Comparison of ENCODE assay signal across 1 cellular context in the genomic region with DNA sequence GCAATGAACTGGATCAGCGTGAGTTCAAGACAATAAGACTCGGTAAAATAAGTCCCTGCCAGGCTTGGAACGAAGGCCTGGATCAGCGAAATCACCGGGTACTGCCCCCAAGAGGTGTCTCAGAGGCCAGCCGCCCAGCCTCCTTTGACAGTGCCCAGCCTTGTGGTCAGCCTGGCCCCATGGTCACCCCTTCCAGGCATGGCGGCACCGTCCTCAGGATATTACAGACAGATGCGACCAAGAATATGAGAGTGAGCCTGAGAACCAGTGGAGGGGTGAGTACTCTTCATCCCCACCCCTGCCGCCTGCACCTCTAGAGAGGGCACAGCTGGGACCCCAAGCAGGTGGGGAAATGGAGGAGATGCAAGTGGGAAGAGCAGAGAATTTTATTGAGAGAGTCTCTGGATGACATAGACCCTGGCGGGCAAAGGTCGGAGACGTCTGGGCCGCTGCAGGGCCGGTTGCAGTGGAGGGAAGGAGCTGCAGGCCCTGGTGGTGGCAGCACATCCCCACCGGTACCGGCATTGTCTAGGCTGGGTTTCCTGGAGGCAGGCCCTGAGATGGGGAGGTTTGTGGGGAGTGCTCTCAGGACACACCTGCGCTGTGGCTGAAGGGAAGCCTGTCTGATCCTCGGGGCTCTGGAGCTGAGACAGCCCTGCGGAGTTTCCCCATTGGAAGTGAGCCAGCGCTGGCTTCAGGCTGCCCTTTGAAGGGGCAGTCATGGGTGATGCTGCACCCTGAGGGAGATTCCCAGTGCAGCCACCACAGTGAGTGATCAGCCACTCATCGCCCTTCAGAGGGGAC.
TF ChIP-seq lines count a peak whose summit lies in the region.

No MANE protein-coding gene starts in this region.

TF ChIP-seq in WTC11, 78 proteins besides CTCF, POLR2A, EP300 and RAD21 (continued from another document):
- TF ChIP-seq, protein P1, sequence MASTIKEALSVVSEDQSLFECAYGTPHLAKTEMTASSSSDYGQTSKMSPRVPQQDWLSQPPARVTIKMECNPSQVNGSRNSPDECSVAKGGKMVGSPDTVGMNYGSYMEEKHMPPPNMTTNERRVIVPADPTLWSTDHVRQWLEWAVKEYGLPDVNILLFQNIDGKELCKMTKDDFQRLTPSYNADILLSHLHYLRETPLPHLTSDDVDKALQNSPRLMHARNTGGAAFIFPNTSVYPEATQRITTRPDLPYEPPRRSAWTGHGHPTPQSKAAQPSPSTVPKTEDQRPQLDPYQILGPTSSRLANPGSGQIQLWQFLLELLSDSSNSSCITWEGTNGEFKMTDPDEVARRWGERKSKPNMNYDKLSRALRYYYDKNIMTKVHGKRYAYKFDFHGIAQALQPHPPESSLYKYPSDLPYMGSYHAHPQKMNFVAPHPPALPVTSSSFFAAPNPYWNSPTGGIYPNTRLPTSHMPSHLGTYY (CRISPR knock-in tag; IDR thresholded peaks at IDR 0.05), result no peak
- TF ChIP-seq, protein P2, sequence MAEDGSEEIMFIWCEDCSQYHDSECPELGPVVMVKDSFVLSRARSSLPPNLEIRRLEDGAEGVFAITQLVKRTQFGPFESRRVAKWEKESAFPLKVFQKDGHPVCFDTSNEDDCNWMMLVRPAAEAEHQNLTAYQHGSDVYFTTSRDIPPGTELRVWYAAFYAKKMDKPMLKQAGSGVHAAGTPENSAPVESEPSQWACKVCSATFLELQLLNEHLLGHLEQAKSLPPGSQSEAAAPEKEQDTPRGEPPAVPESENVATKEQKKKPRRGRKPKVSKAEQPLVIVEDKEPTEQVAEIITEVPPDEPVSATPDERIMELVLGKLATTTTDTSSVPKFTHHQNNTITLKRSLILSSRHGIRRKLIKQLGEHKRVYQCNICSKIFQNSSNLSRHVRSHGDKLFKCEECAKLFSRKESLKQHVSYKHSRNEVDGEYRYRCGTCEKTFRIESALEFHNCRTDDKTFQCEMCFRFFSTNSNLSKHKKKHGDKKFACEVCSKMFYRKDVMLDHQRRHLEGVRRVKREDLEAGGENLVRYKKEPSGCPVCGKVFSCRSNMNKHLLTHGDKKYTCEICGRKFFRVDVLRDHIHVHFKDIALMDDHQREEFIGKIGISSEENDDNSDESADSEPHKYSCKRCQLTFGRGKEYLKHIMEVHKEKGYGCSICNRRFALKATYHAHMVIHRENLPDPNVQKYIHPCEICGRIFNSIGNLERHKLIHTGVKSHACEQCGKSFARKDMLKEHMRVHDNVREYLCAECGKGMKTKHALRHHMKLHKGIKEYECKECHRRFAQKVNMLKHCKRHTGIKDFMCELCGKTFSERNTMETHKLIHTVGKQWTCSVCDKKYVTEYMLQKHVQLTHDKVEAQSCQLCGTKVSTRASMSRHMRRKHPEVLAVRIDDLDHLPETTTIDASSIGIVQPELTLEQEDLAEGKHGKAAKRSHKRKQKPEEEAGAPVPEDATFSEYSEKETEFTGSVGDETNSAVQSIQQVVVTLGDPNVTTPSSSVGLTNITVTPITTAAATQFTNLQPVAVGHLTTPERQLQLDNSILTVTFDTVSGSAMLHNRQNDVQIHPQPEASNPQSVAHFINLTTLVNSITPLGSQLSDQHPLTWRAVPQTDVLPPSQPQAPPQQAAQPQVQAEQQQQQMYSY (CRISPR knock-in tag; IDR thresholded peaks at IDR 0.05), result no peak
- no peak for TF ChIP-seq RELA (CRISPR knock-in tag; IDR thresholded peaks at IDR 0.05; ENCODE audit: borderline replicate concordance)
- no peak for TF ChIP-seq TEAD4 (CRISPR knock-in tag; IDR thresholded peaks at IDR 0.05)
- TF ChIP-seq ZNF396 (CRISPR knock-in tag; IDR thresholded peaks at IDR 0.05; ENCODE audit: borderline replicate concordance), result no peak
- TF ChIP-seq SMAD3 (CRISPR knock-in tag; IDR thresholded peaks at IDR 0.05; ENCODE audit: borderline replicate concordance), result no peak
